ENCODE assay signal across 8 cellular contexts in the genomic region with DNA sequence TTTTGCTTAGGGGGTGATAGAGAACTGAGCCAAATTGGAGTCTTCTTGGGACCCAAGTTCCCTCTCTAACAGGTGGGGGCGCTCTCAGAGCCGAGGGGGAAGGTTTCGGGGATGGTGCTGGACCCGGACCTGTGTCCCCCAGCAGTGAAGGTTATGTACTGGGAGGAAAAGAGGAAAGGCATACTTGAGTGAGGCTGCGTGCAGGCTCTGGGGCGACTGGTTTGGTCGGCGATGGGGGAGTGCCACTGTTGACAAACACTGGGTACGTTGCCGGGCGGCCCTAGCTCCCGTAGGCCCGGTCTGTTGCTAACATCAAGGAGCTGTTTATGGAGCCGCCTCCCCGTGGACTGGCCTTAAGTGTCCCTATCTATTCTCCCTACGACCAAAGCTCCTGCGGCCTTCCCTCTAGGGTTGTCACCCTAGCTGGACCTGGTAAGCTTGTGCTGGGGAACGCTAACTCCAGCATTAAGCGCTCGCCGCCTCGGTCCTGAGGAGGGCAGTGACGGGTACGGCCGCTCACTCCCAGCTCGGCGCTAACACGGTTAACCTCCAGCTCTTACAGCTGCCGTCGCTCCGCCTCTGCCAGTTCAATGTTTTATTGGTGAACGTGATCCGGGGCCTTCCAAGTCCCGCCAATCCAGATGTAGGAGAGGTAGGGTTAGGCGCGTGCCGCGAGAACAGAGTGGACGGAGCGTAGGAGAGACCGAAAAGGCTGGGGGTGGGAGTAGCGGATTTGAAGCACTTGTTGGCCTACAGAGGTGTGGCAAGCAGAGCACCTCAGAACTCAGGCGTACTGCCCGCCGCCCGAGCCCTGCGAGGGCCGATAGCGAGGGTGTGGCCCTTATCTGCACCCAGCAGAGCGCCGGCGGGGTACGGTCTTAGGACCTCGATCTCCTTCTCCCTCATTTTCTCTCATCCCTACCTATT. TPM values are rescaled to one million over a fixed set of nuclear protein-coding genes. Genes with fewer than 3 reads are reported as not detected.
A peak's percentile ranks its signal among the peaks of the same experiment; 100 is the strongest.
DNase-seq lines count a peak whose midpoint lies in the region; ATAC-seq and TF ChIP-seq lines count a peak whose summit lies in the region.

A gene (plus strand): TSS at position 685 of the 927 bp plus-strand sequence. CDS start 422 bp downstream, outside the sequence.

- H3K4me2 ChIP-seq in SK-N-SH, result peak within 1 kb of the TSS; percentile 98

- WGBS in SK-N-SH (ENCODE audit: low lambda C conversion rate), result under 1% methylated on average over 40 of the region's 54 CpGs

- ATAC-seq in HG02588 (IDR thresholded peaks at IDR 0.05; ENCODE audit: unreplicated experiment), result peak; percentile 92

- H3K9me2 ChIP-seq in SK-N-SH, result no peaks in the 10 kb centered on the region

- POLR2A ChIA-PET in SK-N-SH (lab: Yijun Ruan, JAX), result interaction anchor here (0.7 to 1.6 kb wide), 8 partner anchors 11 to 121 kb away, joined by 3 to 11 read pairs (median 5); a partner anchor contains a TSS

- H3K36me3 ChIP-seq in SK-N-SH (replicated peaks in 1 of 2; ENCODE audit: control insufficient read depth in 1 of 2, insufficient read depth in 2 of 2, low read length in 1 of 2), result peaks cover 20 to 59% of the 10 kb centered on the region in 2 experiments

- DNase-seq in GM10266 (ENCODE audit: extremely low spot score), result peak; percentile 89
- peak; percentile 94 for DNase-seq in NCI-H1048 (lab: John Stamatoyannopoulos, UW)
- peak; percentile 90 for DNase-seq in SK-N-SH
- DNase-seq in activated naive CD4-positive, alpha-beta T cell treated with anti-CD3 and anti-CD28 coated beads, Interleukin-2, amount 50 U/mL, for 16 hours, result peak; percentile 88
- DNase-seq in globus pallidus (ENCODE audit: low spot score), result peak; percentile 99
- DNase-seq in occipital lobe (lab: John Stamatoyannopoulos, UW), result peak; percentile 99

- CTCF ChIA-PET in SK-N-SH (lab: Yijun Ruan, JAX), result interaction anchor here (0.7 to 2.9 kb wide), 22 partner anchors 9 to 914 kb away, joined by 3 to 29 read pairs (median 6); a partner anchor contains a TSS

- no peak for TF ChIP-seq EP300 in SK-N-SH (IDR thresholded peaks at IDR 0.05; ENCODE audit: borderline replicate concordance in 1 of 2, low read depth in 1 of 2, low read length in 1 of 2)

- H3K27ac ChIP-seq in SK-N-SH (ENCODE audit: low read depth in 2 of 2, low read length in 1 of 2) (peak within 1 kb of the TSS; percentile 86 to 88), temporal lobe (ENCODE audit: low read depth, low read length) (peak within 1 kb of the TSS; percentile 38)

- H3K4me3 ChIP-seq in SK-N-SH (ENCODE audit: low read depth in 2 of 2, low read length in 1 of 2), result peak within 1 kb of the TSS; percentile 80 to 90

- H3K27me3 ChIP-seq in SK-N-SH (ENCODE audit: insufficient read depth), result no peaks in the 10 kb centered on the region

- H4K20me1 ChIP-seq in SK-N-SH (ENCODE audit: insufficient read depth), result no peaks in the 10 kb centered on the region

- no peak for TF ChIP-seq RAD21 in SK-N-SH (IDR thresholded peaks at IDR 0.05; ENCODE audit: low read length)

- peaks cover 0 to 26% of the 10 kb centered on the region in 2 experiments; a peak in 1 of 4 replicates for H3K4me1 ChIP-seq in SK-N-SH (ENCODE audit: control insufficient read depth in 1 of 2, insufficient read depth in 2 of 2, low read depth in 1 of 2, low read length in 1 of 2)

- H3K9me3 ChIP-seq in SK-N-SH, result no peaks in the 10 kb centered on the region

- TF ChIP-seq CTCF in GM10266 (IDR thresholded peaks at IDR 0.05; ENCODE audit: control insufficient read depth, insufficient read depth, low read depth, missing control alignments) (peak; percentile 44), SK-N-SH (IDR thresholded peaks at IDR 0.05) (peak; percentile 75)

- H3K9ac ChIP-seq in SK-N-SH, result peak within 1 kb of the TSS; percentile 76

- peaks cover 8% of the 10 kb centered on the region; the same call in 1 of the 2 replicates for H3K79me2 ChIP-seq in SK-N-SH (ENCODE audit: insufficient read depth)

- peak within 1 kb of the TSS; percentile 71 for H2AFZ ChIP-seq in SK-N-SH (ENCODE audit: low read depth)

- H3F3A ChIP-seq in SK-N-SH (replicated peaks; ENCODE audit: insufficient read depth), result peaks cover 14% of the 10 kb centered on the region

TF ChIP-seq in SK-N-SH, 30 proteins besides CTCF, POLR2A, EP300 and RAD21 (continues in another document):
- TF ChIP-seq FOSL2 (IDR thresholded peaks at IDR 0.05; ENCODE audit: borderline replicate concordance, low read depth) (no peak), NRF1 (IDR thresholded peaks at IDR 0.05; ENCODE audit: low read depth, low read length) (no peak), TEAD4 (IDR thresholded peaks at IDR 0.05; ENCODE audit: borderline replicate concordance, insufficient read depth) (no peak), MXI1 (IDR thresholded peaks at IDR 0.05; ENCODE audit: low read depth, low read length) (peak; percentile 88), JUND (IDR thresholded peaks at IDR 0.05) (no peak), FOXJ3 (CRISPR knock-in tag; IDR thresholded peaks at IDR 0.05) (no peak), SIN3A (IDR thresholded peaks at IDR 0.05; ENCODE audit: borderline replicate concordance, low read depth, low read length) (peak; percentile 76; the same call in 1 of the 2 replicates), EZH2phosphoT487 (IDR thresholded peaks at IDR 0.05; ENCODE audit: borderline replicate concordance, low read depth) (no peak), RCOR1 (IDR thresholded peaks at IDR 0.05; ENCODE audit: low read length) (no peak), RFX5 (IDR thresholded peaks at IDR 0.05; ENCODE audit: low read length) (peak; percentile 53; the same call in 1 of the 2 replicates), ELF1 (IDR thresholded peaks at IDR 0.05) (peak; percentile 44)
- TF ChIP-seq, protein P1, sequence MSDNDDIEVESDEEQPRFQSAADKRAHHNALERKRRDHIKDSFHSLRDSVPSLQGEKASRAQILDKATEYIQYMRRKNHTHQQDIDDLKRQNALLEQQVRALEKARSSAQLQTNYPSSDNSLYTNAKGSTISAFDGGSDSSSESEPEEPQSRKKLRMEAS (IDR thresholded peaks at IDR 0.05; ENCODE audit: low read depth), result peak; percentile 59
- TF ChIP-seq, protein P2, sequence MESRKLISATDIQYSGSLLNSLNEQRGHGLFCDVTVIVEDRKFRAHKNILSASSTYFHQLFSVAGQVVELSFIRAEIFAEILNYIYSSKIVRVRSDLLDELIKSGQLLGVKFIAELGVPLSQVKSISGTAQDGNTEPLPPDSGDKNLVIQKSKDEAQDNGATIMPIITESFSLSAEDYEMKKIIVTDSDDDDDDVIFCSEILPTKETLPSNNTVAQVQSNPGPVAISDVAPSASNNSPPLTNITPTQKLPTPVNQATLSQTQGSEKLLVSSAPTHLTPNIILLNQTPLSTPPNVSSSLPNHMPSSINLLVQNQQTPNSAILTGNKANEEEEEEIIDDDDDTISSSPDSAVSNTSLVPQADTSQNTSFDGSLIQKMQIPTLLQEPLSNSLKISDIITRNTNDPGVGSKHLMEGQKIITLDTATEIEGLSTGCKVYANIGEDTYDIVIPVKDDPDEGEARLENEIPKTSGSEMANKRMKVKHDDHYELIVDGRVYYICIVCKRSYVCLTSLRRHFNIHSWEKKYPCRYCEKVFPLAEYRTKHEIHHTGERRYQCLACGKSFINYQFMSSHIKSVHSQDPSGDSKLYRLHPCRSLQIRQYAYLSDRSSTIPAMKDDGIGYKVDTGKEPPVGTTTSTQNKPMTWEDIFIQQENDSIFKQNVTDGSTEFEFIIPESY (IDR thresholded peaks at IDR 0.05; ENCODE audit: borderline replicate concordance, low read depth), result peak; percentile 96
- TF ChIP-seq, protein P3, sequence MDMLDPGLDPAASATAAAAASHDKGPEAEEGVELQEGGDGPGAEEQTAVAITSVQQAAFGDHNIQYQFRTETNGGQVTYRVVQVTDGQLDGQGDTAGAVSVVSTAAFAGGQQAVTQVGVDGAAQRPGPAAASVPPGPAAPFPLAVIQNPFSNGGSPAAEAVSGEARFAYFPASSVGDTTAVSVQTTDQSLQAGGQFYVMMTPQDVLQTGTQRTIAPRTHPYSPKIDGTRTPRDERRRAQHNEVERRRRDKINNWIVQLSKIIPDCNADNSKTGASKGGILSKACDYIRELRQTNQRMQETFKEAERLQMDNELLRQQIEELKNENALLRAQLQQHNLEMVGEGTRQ (IDR thresholded peaks at IDR 0.05; ENCODE audit: borderline replicate concordance, low read depth, low read length), result no peak
- TF ChIP-seq, protein P4, sequence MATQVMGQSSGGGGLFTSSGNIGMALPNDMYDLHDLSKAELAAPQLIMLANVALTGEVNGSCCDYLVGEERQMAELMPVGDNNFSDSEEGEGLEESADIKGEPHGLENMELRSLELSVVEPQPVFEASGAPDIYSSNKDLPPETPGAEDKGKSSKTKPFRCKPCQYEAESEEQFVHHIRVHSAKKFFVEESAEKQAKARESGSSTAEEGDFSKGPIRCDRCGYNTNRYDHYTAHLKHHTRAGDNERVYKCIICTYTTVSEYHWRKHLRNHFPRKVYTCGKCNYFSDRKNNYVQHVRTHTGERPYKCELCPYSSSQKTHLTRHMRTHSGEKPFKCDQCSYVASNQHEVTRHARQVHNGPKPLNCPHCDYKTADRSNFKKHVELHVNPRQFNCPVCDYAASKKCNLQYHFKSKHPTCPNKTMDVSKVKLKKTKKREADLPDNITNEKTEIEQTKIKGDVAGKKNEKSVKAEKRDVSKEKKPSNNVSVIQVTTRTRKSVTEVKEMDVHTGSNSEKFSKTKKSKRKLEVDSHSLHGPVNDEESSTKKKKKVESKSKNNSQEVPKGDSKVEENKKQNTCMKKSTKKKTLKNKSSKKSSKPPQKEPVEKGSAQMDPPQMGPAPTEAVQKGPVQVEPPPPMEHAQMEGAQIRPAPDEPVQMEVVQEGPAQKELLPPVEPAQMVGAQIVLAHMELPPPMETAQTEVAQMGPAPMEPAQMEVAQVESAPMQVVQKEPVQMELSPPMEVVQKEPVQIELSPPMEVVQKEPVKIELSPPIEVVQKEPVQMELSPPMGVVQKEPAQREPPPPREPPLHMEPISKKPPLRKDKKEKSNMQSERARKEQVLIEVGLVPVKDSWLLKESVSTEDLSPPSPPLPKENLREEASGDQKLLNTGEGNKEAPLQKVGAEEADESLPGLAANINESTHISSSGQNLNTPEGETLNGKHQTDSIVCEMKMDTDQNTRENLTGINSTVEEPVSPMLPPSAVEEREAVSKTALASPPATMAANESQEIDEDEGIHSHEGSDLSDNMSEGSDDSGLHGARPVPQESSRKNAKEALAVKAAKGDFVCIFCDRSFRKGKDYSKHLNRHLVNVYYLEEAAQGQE (IDR thresholded peaks at IDR 0.05; ENCODE audit: low read depth, low read length), result 0 out of 2 replicates have a peak, but pooled peaks have one; percentile 6

RNA-seq across cellular contexts. Expression of the gene that starts here (rescaled TPM):
- polyA plus RNA-seq in SK-N-SH (2012; rRNA removed), result 30.7 and 47.3 TPM in 2 replicates
- 9.4 and 15.8 TPM in 2 replicates for polyA plus RNA-seq in SK-N-SH (2012; cell fraction: cytosol; rRNA removed)
- polyA plus RNA-seq in SK-N-SH (2012; cell fraction: nucleus; rRNA removed), result 216 and 224 TPM in 2 replicates
- 25.4 TPM for total RNA-seq in occipital lobe
- 16.5 TPM for total RNA-seq in temporal lobe

Comparison
In these comparisons a context has a peak if more than half of its experiments do, and no peak if none do; other contexts are left out.
1. Peak in every context shown above with its lines: DNase-seq, ATAC-seq, H3K4me3 ChIP-seq and H3K27ac ChIP-seq.